Comparison of ENCODE assay signal across 24 cellular contexts in genomic region chr14:70811578-70811977, GRCh38. TPM values are rescaled to one million over a fixed set of nuclear protein-coding genes. Genes with fewer than 3 reads are reported as not detected.
DNase-seq lines count a peak whose midpoint lies in the region; ATAC-seq and TF ChIP-seq lines count a peak whose summit lies in the region.
"Had no signal": no experiment of that assay in that cellular context is flagged by ENCODE, and none has a peak within 500 bp of the region (broad histone marks: within the 10 kb centered on the region; RNA-seq: fewer than 3 reads in every experiment).

No MANE protein-coding gene starts in this region.

- no peak overlapping the region for H3K4me3 Mint-ChIP-seq in GM23338
- no peak overlapping the region for H3K4me3 Mint-ChIP-seq in neural progenitor cell
- H3K4me3 Mint-ChIP-seq in CD4-positive, alpha-beta T cell = no peak overlapping the region
- H3K4me3 Mint-ChIP-seq: activated CD4-positive, alpha-beta T cell treated with anti-CD3 and anti-CD28 coated beads, Interleukin-2, amount 10 ng/mL, durations not matched to agents 7 days and 5 days; activated naive CD8-positive, alpha-beta T cell treated with anti-CD3 and anti-CD28 coated beads, Interleukin-2, amount 10 ng/mL, durations not matched to agents 7 days and 5 days; IgD-negative memory B cell; natural killer cell; stimulated activated naive B cell treated with anti-CD40 and anti-IgM and Interleukin-4, amounts not matched to agents 10 μg/mL and 1 μg/mL and 100 μg/mL, for 72 hours; T-helper 2 cell treated with Interferon-gamma antibody and Interleukin-4, amounts not matched to agents 5 μg/mL and 100 μg/mL, for 36 hours had no signal

- H3K4me3 ChIP-seq in GM23338 (peak overlapping the region; percentile 81), PC-9 (peak overlapping the region; percentile 75; the same call in 1 of the 2 replicates), neural progenitor cell (peak overlapping the region; percentile 79)
- H3K4me3 ChIP-seq: gastroesophageal sphincter, pancreas had no signal

- H3K4me1 Mint-ChIP-seq in GM23338 = peaks cover 12% of the 10 kb centered on the region
- peaks cover 15% of the 10 kb centered on the region for H3K4me1 Mint-ChIP-seq in neural progenitor cell
- peaks cover 9% of the 10 kb centered on the region for H3K4me1 Mint-ChIP-seq in CD4-positive, alpha-beta T cell (ENCODE audit: low read depth)

- H3K9ac ChIP-seq in neural progenitor cell = no peak overlapping the region

- POLR2A ChIA-PET in PC-9 (lab: Charles Lee; ENCODE audit: unreplicated experiment) = no interaction called here
- POLR2A ChIA-PET in CD4-positive, alpha-beta T cell (lab: Charles Lee) = no interaction called here

- BruUV-seq in PC-9 (replicated peaks; lab: Mats Ljungman, UMichigan) = no TSS peak

- H3K36me3 ChIP-seq in GM23338 (ENCODE audit: insufficient read depth) (no peaks in the 10 kb centered on the region), PC-9 (ENCODE audit: low read depth) (no peaks in the 10 kb centered on the region), neural progenitor cell (no peaks in the 10 kb centered on the region)
- H3K36me3 ChIP-seq: gastroesophageal sphincter, pancreas, WERI-Rb-1 had no signal

- H3K27ac ChIP-seq in GM23338 (ENCODE audit: low read depth) (no peak overlapping the region), PC-9 (peak overlapping the region; percentile 28), neural progenitor cell (no peak overlapping the region)
- H3K27ac ChIP-seq in CD4-positive, alpha-beta T cell (ENCODE audit: low read depth, low read length) = no peak overlapping the region
- H3K27ac ChIP-seq: gastroesophageal sphincter, pancreas, WERI-Rb-1 had no signal

- intact Hi-C loops in PC-9 (cut with micrococcal nuclease; ENCODE audit: unreplicated experiment) = loop anchor here (5.0 to 10.0 kb wide), 2 partner anchors 397 to 454 kb away; partner anchors contain the start of genes COX16 and SYNJ2BP
- intact Hi-C loops in CD4-positive, alpha-beta T cell (cut with DNase I, micrococcal nuclease) = loop anchor here in 1 of 2 experiments (5.0 kb wide), 2 partner anchors 209 to 454 kb away; partner anchors contain the start of genes COX16 and MED6

- TF ChIP-seq CTCF in GM23338 (conservative IDR thresholded peaks at IDR 0.05; ENCODE audit: low read depth in 2 of 2) (no peak), PC-9 (conservative IDR thresholded peaks at IDR 0.05) (no peak), neural progenitor cell (IDR thresholded peaks at IDR 0.05) (no peak)
- no peak for TF ChIP-seq CTCF in CD4-positive, alpha-beta T cell (IDR thresholded peaks at IDR 0.05)

- H3F3A ChIP-seq in GM23338 (replicated peaks; ENCODE audit: low read depth) (no peaks in the 10 kb centered on the region), PC-9 (ENCODE audit: insufficient read depth, low read depth) (peaks cover 9% of the 10 kb centered on the region), neural progenitor cell (ENCODE audit: low read depth) (peaks cover 44% of the 10 kb centered on the region)

- ATAC-seq in GM23338 = no peak
- no peak for ATAC-seq in GM21528 (IDR thresholded peaks at IDR 0.05; ENCODE audit: low FRiP score, unreplicated experiment)
- ATAC-seq in CD4-positive, alpha-beta T cell (ENCODE audit: poor library complexity) = no peak
- ATAC-seq: gastroesophageal sphincter; natural killer cell; pancreas; SK-N-SH treated with all-trans-retinoic acid at 6 μM for 48 hours; stimulated activated naive B cell treated with anti-CD40 and anti-IgM and Interleukin-4, amounts not matched to agents 10 μg/mL and 1 μg/mL and 100 μg/mL, for 72 hours had no signal

- H3K79me2 ChIP-seq in GM23338 (replicated peaks; ENCODE audit: insufficient read depth) (peaks cover 42% of the 10 kb centered on the region), PC-9 (ENCODE audit: low read depth) (peaks cover 33% of the 10 kb centered on the region), neural progenitor cell (ENCODE audit: low read depth) (peaks cover 69% of the 10 kb centered on the region)

- H3K9me2 ChIP-seq in GM23338 (ENCODE audit: insufficient read depth) = no peaks in the 10 kb centered on the region
- no peaks in the 10 kb centered on the region for H3K9me2 ChIP-seq in PC-9 (ENCODE audit: insufficient read depth)

- peaks cover 3% of the 10 kb centered on the region for H3K27me3 Mint-ChIP-seq in GM23338 (ENCODE audit: insufficient read depth, low read depth, poor library complexity)
- H3K27me3 Mint-ChIP-seq in neural progenitor cell (ENCODE audit: insufficient read depth, low read depth) = peaks cover 2% of the 10 kb centered on the region
- H3K27me3 Mint-ChIP-seq in CD4-positive, alpha-beta T cell = no peaks in the 10 kb centered on the region
- H3K27me3 Mint-ChIP-seq: activated naive CD8-positive, alpha-beta T cell treated with anti-CD3 and anti-CD28 coated beads, Interleukin-2, amount 10 ng/mL, durations not matched to agents 7 days and 5 days; stimulated activated naive B cell treated with anti-CD40 and anti-IgM and Interleukin-4, amounts not matched to agents 10 μg/mL and 1 μg/mL and 100 μg/mL, for 72 hours had no signal

- H3K27me3 ChIP-seq in GM23338 (ENCODE audit: insufficient read depth) (no peaks in the 10 kb centered on the region), PC-9 (ENCODE audit: insufficient read depth, low read depth) (no peaks in the 10 kb centered on the region), neural progenitor cell (no peaks in the 10 kb centered on the region)
- no peaks in the 10 kb centered on the region for H3K27me3 ChIP-seq in CD4-positive, alpha-beta T cell (ENCODE audit: control insufficient read depth, insufficient read depth, low read length)
- H3K27me3 ChIP-seq: pancreas had no signal

- H3K36me3 Mint-ChIP-seq in GM23338 (ENCODE audit: low read depth) (peaks cover 4% of the 10 kb centered on the region; the same call in 1 of the 3 replicates), neural progenitor cell (no peaks in the 10 kb centered on the region)
- peaks cover 7% of the 10 kb centered on the region for H3K36me3 Mint-ChIP-seq in CD4-positive, alpha-beta T cell (ENCODE audit: low read depth)
- H3K36me3 Mint-ChIP-seq: IgD-negative memory B cell, natural killer cell had no signal

- peak; percentile 23 for DNase-seq in GM23338 (ENCODE audit: low spot score)
- DNase-seq in PC-9 = peak in 1 of 2 experiments; percentile 59
- peak; percentile 15 for DNase-seq in glomerular visceral epithelial cell (ENCODE audit: extremely low spot score)
- no peak for DNase-seq in neural progenitor cell (ENCODE audit: low spot score)
- no peak for DNase-seq in HT-29 (ENCODE audit: low spot score)
- no peak for DNase-seq in CD4-positive, alpha-beta T cell
- no peak for DNase-seq in DMS 273 (lab: John Stamatoyannopoulos, UW; ENCODE audit: unreplicated experiment)
- DNase-seq: activated CD4-positive, alpha-beta T cell treated with anti-CD3 and anti-CD28 coated beads, Interleukin-2, amount 10 ng/mL, durations not matched to agents 7 days and 5 days; activated naive CD8-positive, alpha-beta T cell treated with anti-CD3 and anti-CD28 coated beads, Interleukin-2, amount 10 ng/mL, durations not matched to agents 7 days and 5 days; cerebellar nuclear complex; effector CD8-positive, alpha-beta T cell; midbrain; natural killer cell; NCI-H2081 treated with DMSO at 0.1 percent for 48 hours; pancreas; stimulated activated CD4-positive, alpha-beta T cell treated with anti-CD3 and anti-CD28 coated beads, Interleukin-2, amount 100 ng/mL, for 24 hours; stimulated activated naive B cell treated with anti-CD40 and anti-IgM and Interleukin-4, amounts not matched to agents 10 μg/mL and 1 μg/mL and 100 μg/mL, for 72 hours; WERI-Rb-1 had no signal

- H3K9me3 ChIP-seq in PC-9 (ENCODE audit: insufficient read depth, low read depth) (no peaks in the 10 kb centered on the region), neural progenitor cell (ENCODE audit: low read depth) (no peaks in the 10 kb centered on the region)
- H3K9me3 ChIP-seq in CD4-positive, alpha-beta T cell (ENCODE audit: control insufficient read depth, low read length) = no peaks in the 10 kb centered on the region
- H3K9me3 ChIP-seq: gastroesophageal sphincter, pancreas had no signal

- CTCF ChIA-PET in PC-9 (lab: Charles Lee) = no interaction called here
- CTCF ChIA-PET in CD4-positive, alpha-beta T cell (lab: Charles Lee) = no interaction called here

- H2AFZ ChIP-seq in GM23338 (no peak overlapping the region), PC-9 (no peak overlapping the region), neural progenitor cell (replicated peaks) (no peak overlapping the region)

- H4K20me1 ChIP-seq in GM23338 (replicated peaks; ENCODE audit: insufficient read depth) = peaks cover 15% of the 10 kb centered on the region; the same call in 1 of the 2 replicates
- H4K20me1 ChIP-seq in PC-9 (ENCODE audit: insufficient read depth) = no peaks in the 10 kb centered on the region
- peaks cover 16% of the 10 kb centered on the region for H4K20me1 ChIP-seq in neural progenitor cell (ENCODE audit: low read depth)

- no peak overlapping the region for H3K27ac Mint-ChIP-seq in GM23338
- no peak overlapping the region for H3K27ac Mint-ChIP-seq in neural progenitor cell
- H3K27ac Mint-ChIP-seq in CD4-positive, alpha-beta T cell = no peak overlapping the region
- H3K27ac Mint-ChIP-seq: activated CD4-positive, alpha-beta T cell treated with anti-CD3 and anti-CD28 coated beads, Interleukin-2, amount 10 ng/mL, durations not matched to agents 7 days and 5 days; activated naive CD8-positive, alpha-beta T cell treated with anti-CD3 and anti-CD28 coated beads, Interleukin-2, amount 10 ng/mL, durations not matched to agents 7 days and 5 days; activated T-helper 2 cell treated with anti-CD3 and anti-CD28 coated beads, Interferon-gamma antibody, Interleukin-2, Interleukin-4, amounts not matched to agents 10 μg/mL and 5 μg/mL and 100 μg/mL, durations not matched to agents 14 hours and 24 hours and 36 hours; IgD-negative memory B cell; natural killer cell; stimulated activated naive B cell treated with anti-CD40 and anti-IgM and Interleukin-4, amounts not matched to agents 10 μg/mL and 1 μg/mL and 100 μg/mL, for 72 hours; T-helper 2 cell treated with Interferon-gamma antibody and Interleukin-4, amounts not matched to agents 5 μg/mL and 100 μg/mL, for 36 hours had no signal

- H3K4me2 ChIP-seq in GM23338 = peak overlapping the region; percentile 89
- H3K4me2 ChIP-seq in PC-9 = peak overlapping the region; percentile 84
- peak overlapping the region; percentile 92 for H3K4me2 ChIP-seq in neural progenitor cell

- H3K4me1 ChIP-seq in GM23338 (ENCODE audit: insufficient read depth) = peaks cover 31% of the 10 kb centered on the region
- H3K4me1 ChIP-seq in PC-9 (replicated peaks; ENCODE audit: insufficient read depth) = peaks cover 38% of the 10 kb centered on the region
- H3K4me1 ChIP-seq in neural progenitor cell = peaks cover 34% of the 10 kb centered on the region

- H3K9me3 Mint-ChIP-seq in GM23338 (no peaks in the 10 kb centered on the region), neural progenitor cell (no peaks in the 10 kb centered on the region)
- no peaks in the 10 kb centered on the region for H3K9me3 Mint-ChIP-seq in CD4-positive, alpha-beta T cell
- H3K9me3 Mint-ChIP-seq: activated CD4-positive, alpha-beta T cell treated with anti-CD3 and anti-CD28 coated beads, Interleukin-2, amount 10 ng/mL, durations not matched to agents 7 days and 5 days; activated naive CD8-positive, alpha-beta T cell treated with anti-CD3 and anti-CD28 coated beads, Interleukin-2, amount 10 ng/mL, durations not matched to agents 7 days and 5 days; activated T-helper 2 cell treated with anti-CD3 and anti-CD28 coated beads, Interferon-gamma antibody, Interleukin-2, Interleukin-4, amounts not matched to agents 10 μg/mL and 5 μg/mL and 100 μg/mL, durations not matched to agents 14 hours and 24 hours and 36 hours; IgD-negative memory B cell; natural killer cell; T-helper 2 cell treated with Interferon-gamma antibody and Interleukin-4, amounts not matched to agents 5 μg/mL and 100 μg/mL, for 36 hours had no signal

RNA-seq across cellular contexts. Expression of gene MAP3K9, which starts 2.3 kb away (rescaled TPM):
- total RNA-seq in GM23338 (2014; rRNA removed; shearing (Covaris generic)) = 30.8 and 37.5 TPM in 2 replicates
- polyA plus RNA-seq in GM23338 (2016; fragmentation: Nextera tagmentation; extraction: Ambion mirVana) = 5.3 and 5.8 TPM in 2 replicates
- total RNA-seq in PC-9 (2021) (21.4 and 25.0 TPM in 2 replicates), neural progenitor cell (ENCODE audit: low replicate concordance) (14.9 and 25.3 TPM in 2 replicates)
- 5.9 and 6.8 TPM in 2 replicates for total RNA-seq in HT-29 (2014; rRNA removed; shearing (Covaris generic))
- 1 to 10 TPM; 5.9 to 6.3 TPM for total RNA-seq in CD4-positive, alpha-beta T cell

Comparison
In these comparisons a context has a peak if more than half of its experiments do, and no peak if none do; other contexts are left out.
1. DNase-seq: peak in GM23338 (single experiment) and glomerular visceral epithelial cell (single experiment); none in neural progenitor cell (single experiment), HT-29 (single experiment), CD4-positive, alpha-beta T cell (0 of 10) and DMS 273 (single experiment).
2. Peak in every context shown above with its lines, with median percentiles within 50 percentile points of each other: H3K4me2 ChIP-seq and H3K4me3 ChIP-seq.